9 cellular contexts compared by ENCODE assay signal in genomic region chr1:67618285-67619018, GRCh38.
DNase-seq lines count a peak whose midpoint lies in the region; ATAC-seq and TF ChIP-seq lines count a peak whose summit lies in the region.
"Had no signal": no experiment of that assay in that cellular context is flagged by ENCODE, and none has a peak within 500 bp of the region (broad histone marks: within the 10 kb centered on the region; RNA-seq: fewer than 3 reads in every experiment).

No MANE protein-coding gene starts in this region.

- peak overlapping the region; percentile 58 for H3K4me3 Mint-ChIP-seq in chondrocyte (ENCODE audit: unreplicated experiment)
- no peak overlapping the region for H3K4me3 Mint-ChIP-seq in Calu3 (ENCODE audit: low read depth, unreplicated experiment)
- H3K4me3 Mint-ChIP-seq: activated naive CD8-positive, alpha-beta T cell had no signal

- H3K27ac Mint-ChIP-seq in chondrocyte (ENCODE audit: unreplicated experiment) (peak overlapping the region; percentile 79), Calu3 (ENCODE audit: unreplicated experiment) (no peak overlapping the region)
- H3K27ac Mint-ChIP-seq: activated naive CD8-positive, alpha-beta T cell had no signal

- H3K27me3 Mint-ChIP-seq in chondrocyte (ENCODE audit: low read depth) (no peaks in the 10 kb centered on the region), Calu3 (ENCODE audit: unreplicated experiment) (no peaks in the 10 kb centered on the region)

- H3K9me3 Mint-ChIP-seq in chondrocyte (ENCODE audit: low read depth): peaks cover 6% of the 10 kb centered on the region
- peaks cover 4% of the 10 kb centered on the region for H3K9me3 Mint-ChIP-seq in Calu3 (ENCODE audit: low read depth, unreplicated experiment)

- no peaks in the 10 kb centered on the region for H3K36me3 Mint-ChIP-seq in chondrocyte (ENCODE audit: low read depth)
- no peaks in the 10 kb centered on the region for H3K36me3 Mint-ChIP-seq in Calu3 (ENCODE audit: insufficient read depth, unreplicated experiment)
- H3K36me3 Mint-ChIP-seq: activated naive CD8-positive, alpha-beta T cell had no signal

- H3K4me1 Mint-ChIP-seq in chondrocyte (ENCODE audit: low read depth) (peaks cover 18% of the 10 kb centered on the region), Calu3 (ENCODE audit: low read depth, unreplicated experiment) (peaks cover 26% of the 10 kb centered on the region)

- no TSS peak for BruUV-seq in Calu3 (replicated peaks; lab: Mats Ljungman, UMichigan)

- CTCF ChIA-PET in Calu3 (lab: Charles Lee): interaction anchor here (0.6 to 1.4 kb wide), 3 partner anchors 10 to 77 kb away, joined by 3 to 6 read pairs (median 4); no protein-coding TSS in a partner anchor

- intact Hi-C loops in left colon (cut with DNase I, micrococcal nuclease) (no loop called here), Calu3 (cut with micrococcal nuclease; ENCODE audit: unreplicated experiment) (no loop called here)

- no peak for TF ChIP-seq CTCF in chondrocyte (IDR thresholded peaks at IDR 0.05)
- TF ChIP-seq CTCF in Calu3 (IDR thresholded peaks at IDR 0.05; ENCODE audit: unreplicated experiment): no peak

- DNase-seq in HPDE6-E6E7 (ENCODE audit: extremely low spot score) (peak; percentile 52), chondrocyte (ENCODE audit: low spot score) (no peak), left colon (peak in 1 of 2 donors; percentile 24), stromal cell of bone marrow (ENCODE audit: low read depth) (peak; percentile 95), NCI-H2227 treated with DMSO at 0.1 percent for 48 hours (lab: John Stamatoyannopoulos, UW) (no peak), DMS114 treated with DMSO at 0.1 percent for 48 hours (lab: John Stamatoyannopoulos, UW; ENCODE audit: unreplicated experiment) (no peak), Calu3 (no peak)

- ATAC-seq in left colon (peak; percentile 57), HG02759 (IDR thresholded peaks at IDR 0.05; ENCODE audit: unreplicated experiment) (no peak)

Comparison
In these comparisons a context has a peak if more than half of its experiments do, and no peak if none do; other contexts are left out.
1. DNase-seq: peak in HPDE6-E6E7 (single experiment) and stromal cell of bone marrow (single experiment); none in chondrocyte (single experiment), NCI-H2227 treated with DMSO at 0.1 percent for 48 hours (single experiment), DMS114 treated with DMSO at 0.1 percent for 48 hours (single experiment) and Calu3 (single experiment).